In genomic region chr14:75050852-75051555, GRCh38 we compare ENCODE assay signal across 8 cellular contexts. TPM values are rescaled to one million over a fixed set of nuclear protein-coding genes. Genes with fewer than 3 reads are reported as not detected.
DNase-seq lines count a peak whose midpoint lies in the region; ATAC-seq, FAIRE-seq and TF ChIP-seq lines count a peak whose summit lies in the region.

MLH3 (minus strand) TSS chr14:75051467; CDS start chr14:75049655, 1,812 bp downstream.

- peak; percentile 76 for ATAC-seq in HG02571 (IDR thresholded peaks at IDR 0.05; ENCODE audit: unreplicated experiment)
- peak; percentile 86 for ATAC-seq in Right ventricle myocardium inferior
- ATAC-seq in pancreas: peak; percentile 93 to 95 (median 94)

- no peaks in the 10 kb centered on the region for H3K27me3 ChIP-seq in pancreas
- no peaks in the 10 kb centered on the region for H3K27me3 ChIP-seq in thymus (ENCODE audit: control insufficient read depth, insufficient read depth)

- H3K4me1 ChIP-seq in pancreas (peaks cover 0 to 13% (median 8%) of the 10 kb centered on the region in 3 donors), thymus (ENCODE audit: control insufficient read depth, insufficient read depth, low read length) (no peaks in the 10 kb centered on the region)

- FAIRE-seq in pancreas (lab: Jason Lieb, UNC): no peak

- DNase-seq in ELF-1 (ENCODE audit: low read depth, low spot score) (peak; percentile 95), NCI-H1105 treated with DMSO at 0.1 percent for 48 hours (lab: John Stamatoyannopoulos, UW) (peak; percentile 88), T follicular helper cell (ENCODE audit: low read depth) (peak; percentile 73), Right ventricle myocardium inferior (ENCODE audit: missing footprints) (peak; percentile 92), pancreas (peak; percentile 73 to 94 (median 84))
- peak; percentile 42 for DNase-seq in activated naive CD8-positive, alpha-beta T cell treated with anti-CD3 and anti-CD28 coated beads, Interleukin-2, amount 50 U/mL, for 16 hours (ENCODE audit: low read depth, low spot score)

- peak within 1 kb of the TSS; percentile 55 to 73 (median 64) for H3K4me3 ChIP-seq in pancreas
- peak within 1 kb of the TSS; percentile 76 for H3K4me3 ChIP-seq in thymus (ENCODE audit: low read length)

- no peaks in the 10 kb centered on the region for H3K36me3 ChIP-seq in pancreas
- H3K36me3 ChIP-seq in thymus (ENCODE audit: control insufficient read depth, insufficient read depth): no peaks in the 10 kb centered on the region

- H3K9me3 ChIP-seq in pancreas (no peaks in the 10 kb centered on the region), thymus (ENCODE audit: control insufficient read depth) (no peaks in the 10 kb centered on the region)

- TF ChIP-seq CTCF in pancreas (IDR thresholded peaks at IDR 0.05): no peak

- H3K27ac ChIP-seq in pancreas (peak within 1 kb of the TSS; percentile 88 to 94 (median 92)), thymus (ENCODE audit: low read depth) (peak within 1 kb of the TSS; percentile 89)

- intact Hi-C loops in Right ventricle myocardium inferior (cut with DNase I): loop anchor here (2.0 kb wide), 1 partner anchor 18 kb away; the partner anchor contains the start of gene ZC2HC1C
- intact Hi-C loops in pancreas (cut with DNase I): no loop called here

- 0% methylated on average over 59 of the region's 59 CpGs for WGBS in pancreas, 2 donors
- WGBS in thymus: 1% methylated on average over 59 of the region's 59 CpGs

RNA-seq across cellular contexts. Expression of gene MLH3, which starts in this region (rescaled TPM):
- total RNA-seq in Right ventricle myocardium inferior (20.2 TPM), pancreas (10 to 100 TPM in 5 of 6 donors, 1 to 10 TPM in 1; 9.4 to 23.5 (median 12.0) TPM)
- polyA plus RNA-seq in pancreas (10 to 100 TPM; 14.7 to 20.8 TPM), thymus (20.5 TPM)

Comparison
In these comparisons a context has a peak if more than half of its experiments do, and no peak if none do; other contexts are left out.
1. Peak in every context shown above with its lines: DNase-seq, ATAC-seq, H3K4me3 ChIP-seq and H3K27ac ChIP-seq.
2. DNase-seq: peak in every context shown above with its lines; median percentile 95 in ELF-1; 92 in Right ventricle myocardium inferior; 88 in NCI-H1105 treated with DMSO at 0.1 percent for 48 hours; 84 in pancreas; 73 in T follicular helper cell; 42 in activated naive CD8-positive, alpha-beta T cell treated with anti-CD3 and anti-CD28 coated beads, Interleukin-2, amount 50 U/mL, for 16 hours.